In genomic region chr3:41404601-41405000, GRCh38 we compare ENCODE assay signal across 32 cellular contexts.
"Had no signal": no experiment of that assay in that cellular context is flagged by ENCODE, and none has a peak within 500 bp of the region (broad histone marks: within the 10 kb centered on the region; RNA-seq: fewer than 3 reads in every experiment).

No MANE protein-coding gene starts in this region.

- DNase-seq: activated B cell treated with CpG ODN at 0.5 μM for 24 hours; activated CD4-positive, alpha-beta T cell treated with anti-CD3 and anti-CD28 coated beads, Interleukin-2, amount 50 U/mL, for 1 hour; activated CD8-positive, alpha-beta T cell treated with anti-CD3 and anti-CD28 coated beads for 36 hours; activated gamma-delta T cell treated with Interleukin-2 at 50 U/mL for 16 hours; activated naive CD4-positive, alpha-beta T cell treated with anti-CD3 and anti-CD28 coated beads, Interleukin-2, amount 50 U/mL, for 16 hours; activated T-cell treated with anti-CD3 and anti-CD28 coated beads, Interleukin-2, amount 50 U/mL, for 4 hours; amygdala; dermis blood vessel endothelial cell; effector CD4-positive, alpha-beta T cell; erythroblast; foreskin fibroblast; heart left ventricle; kidney glomerular epithelial cell; left lung; lower lobe of right lung; mucosa of descending colon; nephron progenitor cell; ovary; stimulated activated CD4-positive, alpha-beta T cell treated with anti-CD3 and anti-CD28 coated beads, Interleukin-1b, Interleukin-23, amount 100 ng/mL, for 48 hours; stimulated activated CD4-positive, alpha-beta T cell treated with anti-CD3 and anti-CD28 coated beads, Interleukin-4, amount 100 ng/mL, for 4 hours; stimulated activated CD8-positive, alpha-beta memory T cell treated with anti-CD3 and anti-CD28 coated beads, Interleukin-4, amount 100 ng/mL, for 48 hours; stimulated activated naive CD8-positive, alpha-beta T cell treated with anti-CD3 and anti-CD28 coated beads, Interleukin-15, amount 100 ng/mL, for 72 hours; substantia nigra; T-helper 2 cell had no signal

- H3K27ac ChIP-seq: heart left ventricle, left lung, lower lobe of right lung, neutrophil, ovary, prostate gland, right atrium auricular region, vagina had no signal

- H3K4me3 ChIP-seq: heart left ventricle, left lung, lower lobe of right lung, mucosa of descending colon, ovary, prostate gland, right atrium auricular region, smooth muscle cell, vagina had no signal

- H3K4me1 Mint-ChIP-seq: activated B cell treated with CpG ODN at 0.5 μM for 24 hours; activated T-helper 17 cell treated with anti-CD3 and anti-CD28 coated beads, Interleukin-2, amount 50 U/mL, for 72 hours; nephron progenitor cell; stimulated activated memory B cell treated with anti-CD40 and anti-IgM and Interleukin-4, amounts not matched to agents 10 μg/mL and 1 μg/mL and 100 μg/mL, for 72 hours had no signal

- H3K36me3 ChIP-seq: heart left ventricle, left lung, lower lobe of right lung, neutrophil, ovary, prostate gland, right atrium auricular region, vagina had no signal

- H3K27me3 Mint-ChIP-seq: activated B cell treated with CpG ODN at 0.5 μM for 24 hours; activated CD8-positive, alpha-beta T cell treated with anti-CD3 and anti-CD28 coated beads for 36 hours; activated T-helper 17 cell treated with anti-CD3 and anti-CD28 coated beads, Interleukin-2, amount 50 U/mL, for 72 hours; stimulated activated memory B cell treated with anti-CD40 and anti-IgM and Interleukin-4, amounts not matched to agents 10 μg/mL and 1 μg/mL and 100 μg/mL, for 72 hours; stimulated activated naive CD8-positive, alpha-beta T cell treated with anti-CD3 and anti-CD28 coated beads, Interleukin-15, amount 100 ng/mL, for 72 hours; type B pancreatic cell had no signal

- H3K9me3 ChIP-seq: left lung, lower lobe of right lung, mucosa of descending colon, neutrophil, ovary, prostate gland, right atrium auricular region, vagina had no signal

- ATAC-seq: activated CD8-positive, alpha-beta T cell treated with anti-CD3 and anti-CD28 coated beads for 36 hours; activated T-cell treated with anti-CD3 and anti-CD28 coated beads, Interleukin-2, amount 50 U/mL, for 4 hours; activated T-helper 17 cell treated with anti-CD3 and anti-CD28 coated beads, Interleukin-2, amount 50 U/mL, for 72 hours; heart left ventricle; left lung; lower lobe of right lung; mucosa of descending colon; stimulated activated memory B cell treated with anti-CD40 and anti-IgM and Interleukin-4, amounts not matched to agents 10 μg/mL and 1 μg/mL and 100 μg/mL, for 72 hours; stimulated activated naive CD8-positive, alpha-beta T cell treated with anti-CD3 and anti-CD28 coated beads, Interleukin-15, amount 100 ng/mL, for 72 hours had no signal

- H3K4me3 Mint-ChIP-seq: activated B cell treated with CpG ODN at 0.5 μM for 24 hours; activated CD8-positive, alpha-beta T cell treated with anti-CD3 and anti-CD28 coated beads for 36 hours; activated T-cell treated with anti-CD3 and anti-CD28 coated beads, Interleukin-2, amount 50 U/mL, for 4 hours; activated T-helper 17 cell treated with anti-CD3 and anti-CD28 coated beads, Interleukin-2, amount 50 U/mL, for 72 hours; nephron progenitor cell; stimulated activated memory B cell treated with anti-CD40 and anti-IgM and Interleukin-4, amounts not matched to agents 10 μg/mL and 1 μg/mL and 100 μg/mL, for 72 hours; stimulated activated naive CD8-positive, alpha-beta T cell treated with anti-CD3 and anti-CD28 coated beads, Interleukin-15, amount 100 ng/mL, for 72 hours; type B pancreatic cell had no signal

- H3K4me1 ChIP-seq: heart left ventricle, left lung, lower lobe of right lung, prostate gland, right atrium auricular region, vagina had no signal

- H3K27me3 ChIP-seq: heart left ventricle, left lung, neutrophil, ovary, right atrium auricular region, vagina had no signal

- H3K36me3 Mint-ChIP-seq: type B pancreatic cell had no signal

- H3K27ac Mint-ChIP-seq: activated B cell treated with CpG ODN at 0.5 μM for 24 hours; activated CD8-positive, alpha-beta T cell treated with anti-CD3 and anti-CD28 coated beads for 36 hours; activated T-helper 17 cell treated with anti-CD3 and anti-CD28 coated beads, Interleukin-2, amount 50 U/mL, for 72 hours; stimulated activated memory B cell treated with anti-CD40 and anti-IgM and Interleukin-4, amounts not matched to agents 10 μg/mL and 1 μg/mL and 100 μg/mL, for 72 hours; type B pancreatic cell had no signal

- H3K9me3 Mint-ChIP-seq: activated CD8-positive, alpha-beta T cell treated with anti-CD3 and anti-CD28 coated beads for 36 hours; activated T-cell treated with anti-CD3 and anti-CD28 coated beads, Interleukin-2, amount 50 U/mL, for 4 hours; type B pancreatic cell had no signal
